ENCODE assay signal across 1 cellular context in the genomic region with DNA sequence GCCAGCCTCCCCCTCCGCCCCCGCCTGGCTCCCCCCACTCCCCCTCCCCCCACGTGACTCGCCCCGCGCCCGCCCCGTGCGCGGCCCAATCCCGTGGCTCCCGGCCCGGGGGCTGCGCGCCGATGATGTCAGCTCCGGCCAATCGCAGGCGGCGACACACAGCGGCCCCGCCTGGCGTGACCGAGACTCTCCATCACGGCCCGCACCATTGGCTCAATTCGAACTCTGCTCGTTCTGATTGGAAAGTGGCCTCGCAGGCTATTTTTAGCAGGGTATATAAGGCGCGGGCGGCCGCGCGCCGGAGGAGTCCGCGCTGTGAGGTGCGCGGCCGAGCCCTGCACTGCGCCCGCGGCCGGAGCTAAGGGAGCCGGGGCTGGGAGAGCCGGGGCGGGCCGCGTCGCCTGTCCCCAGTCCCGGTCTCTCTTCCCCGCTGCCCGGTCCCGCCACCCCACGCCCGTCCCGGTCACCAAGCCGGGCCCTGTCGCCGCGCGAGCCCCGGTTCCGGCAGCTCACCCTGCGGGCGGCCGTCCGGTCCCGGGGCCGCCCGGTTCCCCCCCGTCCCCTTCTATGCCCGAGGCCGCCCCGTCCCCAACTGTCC.
TF ChIP-seq lines count a peak whose summit lies in the region.

No MANE protein-coding gene starts in this region.

TF ChIP-seq in HCT116, 20 proteins besides CTCF, POLR2A, EP300 and RAD21 (continued from another document):
- peak; percentile 46; the same call in 1 of the 2 replicates for TF ChIP-seq MAX (IDR thresholded peaks at IDR 0.05)
- TF ChIP-seq ZBTB33 (IDR thresholded peaks at IDR 0.05; ENCODE audit: extremely low read depth, insufficient replicate concordance, low read length) = peak; percentile 36
- TF ChIP-seq ZFX (IDR thresholded peaks at IDR 0.05) = no peak; the same call in 1 of the 2 replicates
- TF ChIP-seq, protein P1, sequence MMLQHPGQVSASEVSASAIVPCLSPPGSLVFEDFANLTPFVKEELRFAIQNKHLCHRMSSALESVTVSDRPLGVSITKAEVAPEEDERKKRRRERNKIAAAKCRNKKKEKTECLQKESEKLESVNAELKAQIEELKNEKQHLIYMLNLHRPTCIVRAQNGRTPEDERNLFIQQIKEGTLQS (IDR thresholded peaks at IDR 0.05) = no peak
- no peak for TF ChIP-seq EZH2phosphoT487 (IDR thresholded peaks at IDR 0.05; ENCODE audit: borderline replicate concordance)
- peak; percentile 48 for TF ChIP-seq SIN3A (IDR thresholded peaks at IDR 0.05; ENCODE audit: low read depth)
- peak; percentile 32; the same call in 1 of the 2 replicates for TF ChIP-seq JUND (IDR thresholded peaks at IDR 0.05)
- peak; percentile 98 for TF ChIP-seq SP1 (IDR thresholded peaks at IDR 0.05; ENCODE audit: low read depth)
- TF ChIP-seq ZNF274 (IDR thresholded peaks at IDR 0.05; ENCODE audit: low read depth, low read length) = no peak
- peak; percentile 53 for TF ChIP-seq YY1 (IDR thresholded peaks at IDR 0.05; ENCODE audit: extremely low read depth, insufficient replicate concordance, low read depth, low read length)
- no peak for TF ChIP-seq EGR1 (IDR thresholded peaks at IDR 0.05; ENCODE audit: low read depth)
TF ChIP-seq in HCT116: peak in this region for 7.
